ENCODE assay signal across 9 cellular contexts in genomic region chr5:96177303-96177869, GRCh38.
DNase-seq lines count a peak whose midpoint lies in the region; ATAC-seq, FAIRE-seq and TF ChIP-seq lines count a peak whose summit lies in the region.
"Had no signal": no experiment of that assay in that cellular context is flagged by ENCODE, and none has a peak within 500 bp of the region (broad histone marks: within the 10 kb centered on the region; RNA-seq: fewer than 3 reads in every experiment).

No MANE protein-coding gene starts in this region.

- H3K4me3 ChIP-seq in A549, result no peak overlapping the region
- H3K4me3 ChIP-seq in esophagus (ENCODE audit: low read depth in 1 of 2, low read length in 2 of 2), result no peak overlapping the region
- H3K4me3 ChIP-seq in transverse colon, result no peak overlapping the region

- H3K27me3 Mint-ChIP-seq in T-helper 17 cell (peaks cover 10% of the 10 kb centered on the region), immature natural killer cell (ENCODE audit: low read depth in 3 of 3) (peaks cover 0 to 2% (median 0%) of the 10 kb centered on the region in 3 donors)

- no peak for TF ChIP-seq RAD21 in A549 (conservative IDR thresholded peaks at IDR 0.05 in 1 of 2, IDR thresholded peaks at IDR 0.05 in 1 of 2)

- H3K4me3 Mint-ChIP-seq in T-helper 17 cell, result no peak overlapping the region
- H3K4me3 Mint-ChIP-seq in immature natural killer cell, result no peak overlapping the region

- no peak overlapping the region; a peak in 1 of 6 replicates for H3K27ac ChIP-seq in A549
- H3K27ac ChIP-seq in esophagus (ENCODE audit: low read depth in 2 of 2, low read length in 1 of 2), result peak overlapping the region; percentile 64 to 71
- no peak overlapping the region for H3K27ac ChIP-seq in transverse colon
- H3K27ac ChIP-seq: neutrophil had no signal

- ATAC-seq in A549 (no peak), GM19328 (IDR thresholded peaks at IDR 0.05; ENCODE audit: unreplicated experiment) (peak; percentile 55), HG03354 (IDR thresholded peaks at IDR 0.05; ENCODE audit: poor library complexity, severe bottlenecking, unreplicated experiment) (peak; percentile 64), T-helper 17 cell (no peak)

- H3K4me1 ChIP-seq in A549 (peaks cover 18% of the 10 kb centered on the region), esophagus (ENCODE audit: control insufficient read depth in 2 of 2, insufficient read depth in 2 of 2, low read length in 1 of 2) (no peaks in the 10 kb centered on the region), transverse colon (peaks cover 0 to 12% (median 3%) of the 10 kb centered on the region in 4 donors)

- H3K36me3 Mint-ChIP-seq in T-helper 17 cell (ENCODE audit: low read depth) (no peaks in the 10 kb centered on the region), immature natural killer cell (no peaks in the 10 kb centered on the region)

- CTCF ChIA-PET in A549 (lab: Yijun Ruan, JAX), result no interaction called here

- H3K27ac Mint-ChIP-seq in T-helper 17 cell (no peak overlapping the region), immature natural killer cell (no peak overlapping the region)

- H3K4me1 Mint-ChIP-seq in T-helper 17 cell (no peaks in the 10 kb centered on the region), immature natural killer cell (no peaks in the 10 kb centered on the region)

- 53% methylated on average over 5 of the region's 5 CpGs for WGBS in A549 (ENCODE audit: missing lambda C conversion rate)
- WGBS in esophagus, 2 donors, result 22 to 26% methylated on average over 5 of the region's 5 CpGs
- WGBS in transverse colon (ENCODE audit: low coverage in 1 of 2), 2 donors, result 16 to 28% methylated on average over 4 to 5 of the region's 5 CpGs

- no peak for TF ChIP-seq POLR2A in A549 (IDR thresholded peaks at IDR 0.05; ENCODE audit: low read length)
- no peak for TF ChIP-seq POLR2A in transverse colon (IDR thresholded peaks at IDR 0.05)

- DNase-seq in A549 (ENCODE audit: low read depth in 1 of 2, low spot score in 1 of 2) (no peak), T-helper 17 cell (no peak), iPS-NIHi11 (ENCODE audit: low spot score) (no peak), immature natural killer cell (no peak), transverse colon (no peak)

- intact Hi-C loops in transverse colon (cut with DNase I; ENCODE audit: low total_unique reads), result no loop called here

- no peaks in the 10 kb centered on the region for H3K36me3 ChIP-seq in esophagus (ENCODE audit: control insufficient read depth in 2 of 2, insufficient read depth in 2 of 2, low read length in 1 of 2)
- H3K36me3 ChIP-seq in transverse colon, result no peaks in the 10 kb centered on the region
- H3K36me3 ChIP-seq: neutrophil had no signal

- TF ChIP-seq CTCF in A549 (IDR thresholded peaks at IDR 0.05), result no peak
- TF ChIP-seq CTCF in transverse colon (IDR thresholded peaks at IDR 0.05), result no peak

- in situ Hi-C loops in transverse colon (cut with MboI; ENCODE audit: low pct_ligation_motif_present in 1 of 4, low pct_unique_long_range_greater_than_20kb in 1 of 4, low sequenced_read_pairs in 3 of 4), result no loop called here

- H3K9me3 Mint-ChIP-seq in immature natural killer cell, result no peaks in the 10 kb centered on the region

- POLR2A ChIA-PET in A549 (lab: Yijun Ruan, JAX), result no interaction called here

- H3K27me3 ChIP-seq in esophagus (ENCODE audit: control insufficient read depth in 1 of 2, insufficient read depth in 2 of 2, low read length in 2 of 2) (no peaks in the 10 kb centered on the region), transverse colon (no peaks in the 10 kb centered on the region)
- H3K27me3 ChIP-seq: neutrophil had no signal

- FAIRE-seq in A549 (lab: Jason Lieb, UNC), result no peak

- H3K9me3 ChIP-seq in A549, result no peaks in the 10 kb centered on the region
- H3K9me3 ChIP-seq in esophagus (ENCODE audit: control insufficient read depth in 2 of 2, insufficient read depth in 1 of 2, low read depth in 1 of 2, low read length in 1 of 2), result no peaks in the 10 kb centered on the region
- H3K9me3 ChIP-seq in T-helper 17 cell (ENCODE audit: control insufficient read depth, low read length, poor library complexity, severe bottlenecking), result no peaks in the 10 kb centered on the region
- H3K9me3 ChIP-seq in transverse colon, result no peaks in the 10 kb centered on the region
- H3K9me3 ChIP-seq: neutrophil had no signal

- TF ChIP-seq EP300 in A549 (IDR thresholded peaks at IDR 0.05) (no peak), transverse colon (IDR thresholded peaks at IDR 0.05; ENCODE audit: low read depth) (no peak)

- 0 out of 3 replicates have a peak overlapping the region, but pooled peaks have one; percentile 0 for H3K4me2 ChIP-seq in A549

TF ChIP-seq in A549, 52 proteins besides CTCF, POLR2A, EP300 and RAD21:
- TF ChIP-seq FOXS1 (CRISPR knock-in tag; IDR thresholded peaks at IDR 0.05) (no peak), MAX (IDR thresholded peaks at IDR 0.05) (no peak), USF2 (IDR thresholded peaks at IDR 0.05) (no peak), SMC3 (IDR thresholded peaks at IDR 0.05) (no peak), PHF8 (IDR thresholded peaks at IDR 0.05; ENCODE audit: borderline replicate concordance, low read depth) (no peak), E2F6 (IDR thresholded peaks at IDR 0.05; ENCODE audit: borderline replicate concordance, low read depth) (no peak)

Comparison
In these comparisons a context has a peak if more than half of its experiments do, and no peak if none do; other contexts are left out.
1. ATAC-seq: peak in GM19328 (single experiment) and HG03354 (single experiment); none in A549 (0 of 2) and T-helper 17 cell (single experiment).
2. H3K27ac ChIP-seq: peak in esophagus (2 of 2); none in A549 (0 of 2) and transverse colon (0 of 4).